29 cellular contexts compared by ENCODE assay signal in genomic region chr4:91258326-91258725, GRCh38.
"Had no signal": no experiment of that assay in that cellular context is flagged by ENCODE, and none has a peak within 500 bp of the region (broad histone marks: within the 10 kb centered on the region; RNA-seq: fewer than 3 reads in every experiment).

No MANE protein-coding gene starts in this region.

- H3K27me3 ChIP-seq: neural progenitor cell, pancreas, right lobe of liver, sigmoid colon, spleen, suprapubic skin, testis, tibial artery, transverse colon, upper lobe of right lung, uterus had no signal

- H3K9me3 ChIP-seq: pancreas, prostate gland, right lobe of liver, sigmoid colon, suprapubic skin, testis, tibial artery, transverse colon, upper lobe of right lung had no signal

- ATAC-seq: naive thymus-derived CD8-positive, alpha-beta T cell; natural killer cell treated with Interleukin-12 subunit alpha and Interleukin-12 subunit beta and Interleukin-15 and Interleukin-18, amount 100 ng/mL, for 72 hours; pancreas; right cardiac atrium; right lobe of liver; stimulated activated memory B cell treated with anti-CD40 and anti-IgM and Interleukin-4, amounts not matched to agents 10 μg/mL and 1 μg/mL and 100 μg/mL, for 72 hours; stimulated activated naive CD8-positive, alpha-beta T cell treated with anti-CD3 and anti-CD28 coated beads, Interleukin-15, amount 100 ng/mL, for 72 hours; stimulated activated naive CD8-positive, alpha-beta T cell treated with anti-CD3 and anti-CD28 coated beads, Interleukin-15, Interleukin-2, amounts not matched to agents 100 U/mL and 50 U/mL, for 24 hours; upper lobe of right lung had no signal

- DNase-seq: naive B cell; naive thymus-derived CD8-positive, alpha-beta T cell; nephron progenitor cell; occipital lobe; pancreas; right cardiac atrium; right lobe of liver; sigmoid colon; small intestine; spleen; stimulated activated CD4-positive, alpha-beta T cell treated with anti-CD3 and anti-CD28 coated beads, Interleukin-12 subunit alpha, Interleukin-12 subunit beta, amount 100 ng/mL, for 4 hours; stimulated activated CD4-positive, alpha-beta T cell treated with anti-CD3 and anti-CD28 coated beads, Interleukin-1b, Interleukin-23, amount 100 ng/mL, for 48 hours; stimulated activated CD4-positive, alpha-beta T cell treated with anti-CD3 and anti-CD28 coated beads, Interleukin-4, amount 100 ng/mL, for 1 hour; stimulated activated CD4-positive, alpha-beta T cell treated with anti-CD3 and anti-CD28 coated beads, Interleukin-4, amount 100 ng/mL, for 4 hours; stimulated activated CD8-positive, alpha-beta memory T cell treated with anti-CD3 and anti-CD28 coated beads, Interleukin-4, amount 100 ng/mL, for 48 hours; stimulated activated naive CD4-positive, alpha-beta T cell; stimulated activated naive CD8-positive, alpha-beta T cell treated with anti-CD3 and anti-CD28 coated beads, Interleukin-15, amount 100 ng/mL, for 72 hours; stimulated activated naive CD8-positive, alpha-beta T cell treated with anti-CD3 and anti-CD28 coated beads, Interleukin-15, Interleukin-2, amounts not matched to agents 100 U/mL and 50 U/mL, for 24 hours; substantia nigra; testis; tibial artery; transverse colon; upper lobe of right lung; uterus had no signal

- H3K27ac ChIP-seq: neural progenitor cell, pancreas, prostate gland, right lobe of liver, sigmoid colon, spleen, suprapubic skin, testis, tibial artery, transverse colon, upper lobe of right lung, uterus had no signal

- H2AFZ ChIP-seq: neural progenitor cell had no signal

- H3K4me2 ChIP-seq: neural progenitor cell had no signal

- H3K4me3 ChIP-seq: neural progenitor cell, pancreas, prostate gland, right lobe of liver, sigmoid colon, spleen, suprapubic skin, testis, tibial artery, transverse colon, upper lobe of right lung, uterus had no signal

- H3K4me1 ChIP-seq: neural progenitor cell, pancreas, prostate gland, right lobe of liver, sigmoid colon, spleen, suprapubic skin, testis, tibial artery, transverse colon, upper lobe of right lung, uterus had no signal

- H3K36me3 ChIP-seq: neural progenitor cell, pancreas, prostate gland, right lobe of liver, sigmoid colon, spleen, suprapubic skin, tibial artery, transverse colon, upper lobe of right lung, uterus had no signal
